8 cellular contexts compared by ENCODE assay signal in genomic region chr19:58450836-58451357, GRCh38. TPM values are rescaled to one million over a fixed set of nuclear protein-coding genes. Genes with fewer than 3 reads are reported as not detected.
DNase-seq lines count a peak whose midpoint lies in the region; ATAC-seq and TF ChIP-seq lines count a peak whose summit lies in the region.

No MANE protein-coding gene starts in this region.

- H3K36me3 Mint-ChIP-seq in activated CD8-positive, alpha-beta T cell treated with anti-CD3 and anti-CD28 coated beads for 36 hours (ENCODE audit: low read depth), result peaks cover 17% of the 10 kb centered on the region
- peaks cover 15% of the 10 kb centered on the region for H3K36me3 Mint-ChIP-seq in stimulated activated naive CD8-positive, alpha-beta T cell treated with anti-CD3 and anti-CD28 coated beads, Interleukin-15, Interleukin-2, amounts not matched to agents 100 ng/mL and 50 ng/mL, for 24 hours (ENCODE audit: low read depth)

- POLR2A ChIA-PET in activated CD8-positive, alpha-beta T cell treated with anti-CD3 and anti-CD28 coated beads for 36 hours (lab: Charles Lee), result interaction anchor here (1.1 to 1.4 kb wide), 2 partner anchors 10 kb away, joined by 3 read pairs; no protein-coding TSS in a partner anchor

- no peak for DNase-seq in activated CD8-positive, alpha-beta T cell treated with anti-CD3 and anti-CD28 coated beads for 36 hours
- DNase-seq in hippocampal formation (lab: John Stamatoyannopoulos, UW) (no peak), NCI-H2171 treated with DMSO at 0.1 percent for 48 hours (lab: John Stamatoyannopoulos, UW) (no peak)

- peaks cover 33% of the 10 kb centered on the region for H3K27me3 ChIP-seq in iPS-20b (ENCODE audit: insufficient read depth, low read length)

- H3K9ac ChIP-seq in ES-I3 (ENCODE audit: low read depth, low read length), result peak overlapping the region; percentile 65; the same call in 1 of the 2 replicates
- no peak overlapping the region for H3K9ac ChIP-seq in iPS-20b (ENCODE audit: low read depth, low read length)

- CTCF ChIA-PET in activated CD8-positive, alpha-beta T cell treated with anti-CD3 and anti-CD28 coated beads for 36 hours (lab: Charles Lee), result interaction anchor here (1.2 to 1.5 kb wide), 2 partner anchors 42 to 69 kb away, joined by 3 read pairs; partner anchors contain the start of gene ZBTB45

- no peaks in the 10 kb centered on the region for H3K4me1 ChIP-seq in ES-I3 (ENCODE audit: insufficient read depth, low read length)
- H3K4me1 ChIP-seq in iPS-20b (ENCODE audit: insufficient read depth, low read length), result no peaks in the 10 kb centered on the region

- no peak for TF ChIP-seq CTCF in activated CD8-positive, alpha-beta T cell treated with anti-CD3 and anti-CD28 coated beads for 36 hours (IDR thresholded peaks at IDR 0.05)

- H3K4me3 Mint-ChIP-seq in activated CD8-positive, alpha-beta T cell treated with anti-CD3 and anti-CD28 coated beads for 36 hours, result peak overlapping the region; percentile 84
- H3K4me3 Mint-ChIP-seq in stimulated activated naive CD8-positive, alpha-beta T cell treated with anti-CD3 and anti-CD28 coated beads, Interleukin-15, Interleukin-2, amounts not matched to agents 100 ng/mL and 50 ng/mL, for 24 hours, result peak overlapping the region; percentile 82

- intact Hi-C loops in activated CD8-positive, alpha-beta T cell treated with anti-CD3 and anti-CD28 coated beads for 36 hours (cut with micrococcal nuclease), result no loop called here

- peaks cover 13% of the 10 kb centered on the region for H3K27me3 Mint-ChIP-seq in activated CD8-positive, alpha-beta T cell treated with anti-CD3 and anti-CD28 coated beads for 36 hours
- H3K27me3 Mint-ChIP-seq in stimulated activated naive CD8-positive, alpha-beta T cell treated with anti-CD3 and anti-CD28 coated beads, Interleukin-15, Interleukin-2, amounts not matched to agents 100 ng/mL and 50 ng/mL, for 24 hours, result peaks cover 28% of the 10 kb centered on the region

- H3K9me3 ChIP-seq in ES-I3 (ENCODE audit: control insufficient read depth, insufficient read depth, low read length) (no peaks in the 10 kb centered on the region), iPS-20b (ENCODE audit: insufficient read depth, low read depth, low read length) (peaks cover 17% of the 10 kb centered on the region)

- peak overlapping the region; percentile 77 for H3K4me3 ChIP-seq in iPS-20b (ENCODE audit: low read length)

- ATAC-seq in HG02840 (IDR thresholded peaks at IDR 0.05; ENCODE audit: low FRiP score, unreplicated experiment) (peak; percentile 16), GM18858 (IDR thresholded peaks at IDR 0.05; ENCODE audit: unreplicated experiment) (no peak)
- no peak for ATAC-seq in activated CD8-positive, alpha-beta T cell treated with anti-CD3 and anti-CD28 coated beads for 36 hours

- no peak overlapping the region for H3K27ac ChIP-seq in iPS-20b (ENCODE audit: low read length)

- peaks cover 14% of the 10 kb centered on the region for H3K9me3 Mint-ChIP-seq in activated CD8-positive, alpha-beta T cell treated with anti-CD3 and anti-CD28 coated beads for 36 hours
- peaks cover 17% of the 10 kb centered on the region for H3K9me3 Mint-ChIP-seq in stimulated activated naive CD8-positive, alpha-beta T cell treated with anti-CD3 and anti-CD28 coated beads, Interleukin-15, Interleukin-2, amounts not matched to agents 100 ng/mL and 50 ng/mL, for 24 hours

- H3K36me3 ChIP-seq in ES-I3 (ENCODE audit: insufficient read depth, low read length) (no peaks in the 10 kb centered on the region), iPS-20b (ENCODE audit: insufficient read depth, low read depth, low read length) (no peaks in the 10 kb centered on the region)

- H3K27ac Mint-ChIP-seq in activated CD8-positive, alpha-beta T cell treated with anti-CD3 and anti-CD28 coated beads for 36 hours, result no peak overlapping the region
- H3K27ac Mint-ChIP-seq in stimulated activated naive CD8-positive, alpha-beta T cell treated with anti-CD3 and anti-CD28 coated beads, Interleukin-15, Interleukin-2, amounts not matched to agents 100 ng/mL and 50 ng/mL, for 24 hours, result no peak overlapping the region

- H3K4me1 Mint-ChIP-seq in activated CD8-positive, alpha-beta T cell treated with anti-CD3 and anti-CD28 coated beads for 36 hours (ENCODE audit: low read depth), result peaks cover 26% of the 10 kb centered on the region
- H3K4me1 Mint-ChIP-seq in stimulated activated naive CD8-positive, alpha-beta T cell treated with anti-CD3 and anti-CD28 coated beads, Interleukin-15, Interleukin-2, amounts not matched to agents 100 ng/mL and 50 ng/mL, for 24 hours (ENCODE audit: low read depth), result peaks cover 30% of the 10 kb centered on the region

RNA-seq across cellular contexts. Expression of gene ZNF324B, which starts 0.5 kb away (rescaled TPM):
- total RNA-seq in activated CD8-positive, alpha-beta T cell treated with anti-CD3 and anti-CD28 coated beads for 36 hours, result 1 to 10 TPM; 7.6 to 8.2 TPM

RNA-seq across cellular contexts. Expression of gene ZNF132, which starts 10.9 kb away (rescaled TPM):
- total RNA-seq in activated CD8-positive, alpha-beta T cell treated with anti-CD3 and anti-CD28 coated beads for 36 hours, result 1 to 10 TPM; 3.4 to 3.8 TPM

RNA-seq across cellular contexts. Expression of gene ZNF324, which starts 16.0 kb away (rescaled TPM):
- 10 to 100 TPM in 1 of 2 experiments, 1 to 10 TPM in 1; 8.1 to 10.1 TPM for total RNA-seq in activated CD8-positive, alpha-beta T cell treated with anti-CD3 and anti-CD28 coated beads for 36 hours

RNA-seq across cellular contexts. Expression of gene ZNF446, which starts 25.3 kb away (rescaled TPM):
- total RNA-seq in activated CD8-positive, alpha-beta T cell treated with anti-CD3 and anti-CD28 coated beads for 36 hours, result 1 to 10 TPM; 3.5 to 4.0 TPM

RNA-seq across cellular contexts. Expression of gene ZNF584, which starts 42.4 kb away (rescaled TPM):
- 10 to 100 TPM; 12.0 to 14.3 TPM for total RNA-seq in activated CD8-positive, alpha-beta T cell treated with anti-CD3 and anti-CD28 coated beads for 36 hours
